Comparison of ENCODE assay signal across 22 cellular contexts in genomic region chr1:187648091-187648490, GRCh38.
"Had no signal": no experiment of that assay in that cellular context is flagged by ENCODE, and none has a peak within 500 bp of the region (broad histone marks: within the 10 kb centered on the region; RNA-seq: fewer than 3 reads in every experiment).

No MANE protein-coding gene starts in this region.

- H3K27ac Mint-ChIP-seq: naive thymus-derived CD8-positive, alpha-beta T cell; stimulated activated memory B cell treated with anti-CD40 and anti-IgM and Interleukin-4, amounts not matched to agents 10 μg/mL and 1 μg/mL and 100 μg/mL, for 72 hours had no signal

- H3K4me1 Mint-ChIP-seq: naive thymus-derived CD8-positive, alpha-beta T cell; stimulated activated memory B cell treated with anti-CD40 and anti-IgM and Interleukin-4, amounts not matched to agents 10 μg/mL and 1 μg/mL and 100 μg/mL, for 72 hours had no signal

- H3K4me3 ChIP-seq: esophagus squamous epithelium, hepatocyte, lung, psoas muscle, right lobe of liver, spleen, stomach, thoracic aorta, transverse colon had no signal

- H3K36me3 ChIP-seq: esophagus squamous epithelium, neutrophil, right lobe of liver, spleen, stomach, thoracic aorta, transverse colon had no signal

- FAIRE-seq: kidney had no signal

- H3K9me3 Mint-ChIP-seq: stimulated activated memory B cell treated with anti-CD40 and anti-IgM and Interleukin-4, amounts not matched to agents 10 μg/mL and 1 μg/mL and 100 μg/mL, for 72 hours had no signal

- DNase-seq: effector memory CD4-positive, alpha-beta T cell; esophagus squamous epithelium; head of caudate nucleus; kidney; left colon; left ventricle myocardium superior; naive thymus-derived CD8-positive, alpha-beta T cell; psoas muscle; retina; right lobe of liver; spleen; stimulated activated CD4-positive, alpha-beta T cell treated with anti-CD3 and anti-CD28 coated beads, Interleukin-15, amount 100 ng/mL, for 24 hours; stimulated activated CD4-positive, alpha-beta T cell treated with anti-CD3 and anti-CD28 coated beads, Interleukin-1b, Interleukin-23, amount 100 ng/mL, for 48 hours; stimulated activated CD4-positive, alpha-beta T cell treated with anti-CD3 and anti-CD28 coated beads, Interleukin-4, amount 100 ng/mL, for 24 hours; stomach; substantia nigra; transverse colon had no signal

- ATAC-seq: left colon; left ventricle myocardium superior; naive thymus-derived CD8-positive, alpha-beta T cell; psoas muscle; right lobe of liver; stimulated activated memory B cell treated with anti-CD40 and anti-IgM and Interleukin-4, amounts not matched to agents 10 μg/mL and 1 μg/mL and 100 μg/mL, for 72 hours had no signal

- H3K4me3 Mint-ChIP-seq: naive thymus-derived CD8-positive, alpha-beta T cell; stimulated activated memory B cell treated with anti-CD40 and anti-IgM and Interleukin-4, amounts not matched to agents 10 μg/mL and 1 μg/mL and 100 μg/mL, for 72 hours had no signal

- H3K27ac ChIP-seq: esophagus squamous epithelium, hepatocyte, neutrophil, psoas muscle, right lobe of liver, spleen, stomach, thoracic aorta, transverse colon had no signal

- H3K36me3 Mint-ChIP-seq: naive thymus-derived CD8-positive, alpha-beta T cell; stimulated activated memory B cell treated with anti-CD40 and anti-IgM and Interleukin-4, amounts not matched to agents 10 μg/mL and 1 μg/mL and 100 μg/mL, for 72 hours had no signal

- H3K27me3 ChIP-seq: esophagus squamous epithelium, hepatocyte, neutrophil, right lobe of liver, spleen, stomach, transverse colon had no signal

- H3K9me3 ChIP-seq: esophagus squamous epithelium, neutrophil, psoas muscle, right lobe of liver, spleen, stomach, thoracic aorta, transverse colon had no signal

- H3K27me3 Mint-ChIP-seq: naive thymus-derived CD8-positive, alpha-beta T cell; stimulated activated memory B cell treated with anti-CD40 and anti-IgM and Interleukin-4, amounts not matched to agents 10 μg/mL and 1 μg/mL and 100 μg/mL, for 72 hours had no signal

- H3K4me1 ChIP-seq: esophagus squamous epithelium, psoas muscle, right lobe of liver, spleen, stomach, transverse colon had no signal
